In the genomic region with DNA sequence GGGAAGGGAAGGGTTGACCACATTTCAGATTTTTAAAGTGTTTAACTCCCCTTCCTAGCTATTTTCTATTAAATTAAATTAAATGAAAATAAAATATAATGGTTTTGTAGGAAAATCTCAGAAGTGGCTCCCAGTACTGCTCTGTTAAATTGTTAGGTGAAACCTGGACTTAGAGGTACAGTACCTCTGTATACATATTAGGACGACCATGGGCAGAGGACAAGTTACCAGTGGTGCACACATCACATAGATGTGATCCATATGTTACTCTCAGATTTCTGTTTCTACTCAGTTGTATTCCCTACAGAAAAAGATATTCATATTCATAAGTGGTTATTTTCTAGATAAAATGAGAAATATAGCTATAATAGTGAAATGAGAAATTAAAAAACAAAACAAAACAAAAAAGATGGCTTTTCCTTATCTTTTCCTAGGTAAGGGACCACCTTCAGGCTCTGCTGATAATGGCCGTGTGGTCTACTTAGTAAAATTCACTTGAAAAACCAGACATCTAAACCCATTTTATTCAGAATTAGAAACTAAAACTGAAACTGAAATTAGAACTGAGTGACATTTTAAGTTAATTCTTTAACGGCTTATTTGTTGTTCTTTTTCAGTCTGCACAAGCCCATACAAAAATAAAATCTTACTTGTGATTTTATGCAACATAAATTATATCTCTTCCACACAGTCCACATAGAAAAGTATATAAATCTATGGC, we compare ENCODE assay signal across 14 cellular contexts.
A peak's percentile ranks its signal among the peaks of the same experiment; 100 is the strongest.
DNase-seq lines count a peak whose midpoint lies in the region; ATAC-seq, FAIRE-seq and TF ChIP-seq lines count a peak whose summit lies in the region.
"Had no signal": no experiment of that assay in that cellular context is flagged by ENCODE, and none has a peak within 500 bp of the region (broad histone marks: within the 10 kb centered on the region; RNA-seq: fewer than 3 reads in every experiment).

No MANE protein-coding gene starts in this region.

- H3K27me3 ChIP-seq in naive thymus-derived CD4-positive, alpha-beta T cell (ENCODE audit: control insufficient read depth in 2 of 2, insufficient read depth in 2 of 2, low read length in 2 of 2): no peaks in the 10 kb centered on the region
- H3K27me3 ChIP-seq in lower lobe of right lung (ENCODE audit: low read depth) (no peaks in the 10 kb centered on the region), ascending aorta (no peaks in the 10 kb centered on the region)
- H3K27me3 ChIP-seq: uterus had no signal

- H3K4me2 ChIP-seq in A549: peak overlapping the region; percentile 56

- no peak for TF ChIP-seq RAD21 in A549 (conservative IDR thresholded peaks at IDR 0.05 in 1 of 2, IDR thresholded peaks at IDR 0.05 in 1 of 2)

- intact Hi-C loops in naive thymus-derived CD4-positive, alpha-beta T cell (cut with micrococcal nuclease): no loop called here
- intact Hi-C loops in lower lobe of right lung (cut with DNase I): no loop called here
- intact Hi-C loops in ascending aorta (cut with DNase I): no loop called here

- no peak overlapping the region for H3K27ac Mint-ChIP-seq in naive thymus-derived CD4-positive, alpha-beta T cell
- H3K27ac Mint-ChIP-seq: activated naive CD4-positive, alpha-beta T cell treated with anti-CD3 and anti-CD28 coated beads, Interleukin-2, amount 50 U/mL, for 72 hours; dendritic cell treated with granulocyte-macrophage colony-stimulating factor and Interleukin-4, amounts not matched to agents 40 ng/mL and 50 ng/mL, for 4 days had no signal

- H3K4me1 Mint-ChIP-seq in naive thymus-derived CD4-positive, alpha-beta T cell: peaks cover 0 to 6% (median 0%) of the 10 kb centered on the region in 7 donors

- H3K27ac ChIP-seq in A549: peak overlapping the region; percentile 66 to 73
- no peak overlapping the region for H3K27ac ChIP-seq in naive thymus-derived CD4-positive, alpha-beta T cell (ENCODE audit: low read depth, low read length)
- no peak overlapping the region for H3K27ac ChIP-seq in lower lobe of right lung
- no peak overlapping the region for H3K27ac ChIP-seq in ascending aorta
- H3K27ac ChIP-seq: uterus had no signal

- DNase-seq in A549 (ENCODE audit: low read depth in 1 of 2, low spot score in 1 of 2): no peak
- peak; percentile 21 for DNase-seq in SK-MEL-5 (ENCODE audit: low read depth, low spot score)
- DNase-seq in naive thymus-derived CD4-positive, alpha-beta T cell: no peak
- DNase-seq in lower lobe of right lung: no peak
- DNase-seq in anterior cingulate cortex (lab: John Stamatoyannopoulos, UW): no peak
- DNase-seq in ascending aorta (ENCODE audit: low spot score in 2 of 2): no peak
- DNase-seq: left colon, NCI-H1436 treated with DMSO at 0.1 percent for 48 hours, uterus had no signal

- TF ChIP-seq CTCF in A549 (IDR thresholded peaks at IDR 0.05) (no peak), lower lobe of right lung (IDR thresholded peaks at IDR 0.05) (no peak), ascending aorta (IDR thresholded peaks at IDR 0.05) (no peak)

- H3K27me3 Mint-ChIP-seq in naive thymus-derived CD4-positive, alpha-beta T cell: no peaks in the 10 kb centered on the region
- H3K27me3 Mint-ChIP-seq: dendritic cell treated with granulocyte-macrophage colony-stimulating factor and Interleukin-4, amounts not matched to agents 40 ng/mL and 50 ng/mL, for 4 days had no signal

- 35% methylated on average over 3 of the region's 3 CpGs for WGBS in A549 (ENCODE audit: missing lambda C conversion rate)

- POLR2A ChIA-PET in A549 (lab: Yijun Ruan, JAX): no interaction called here
- POLR2A ChIA-PET in naive thymus-derived CD4-positive, alpha-beta T cell (lab: Charles Lee): no interaction called here

- ATAC-seq in A549: no peak
- ATAC-seq in GM19372 (IDR thresholded peaks at IDR 0.05; ENCODE audit: low read depth, unreplicated experiment): peak; percentile 16
- peak; percentile 20 for ATAC-seq in HG02943 (IDR thresholded peaks at IDR 0.05; ENCODE audit: low read depth, unreplicated experiment)
- no peak for ATAC-seq in naive thymus-derived CD4-positive, alpha-beta T cell
- no peak for ATAC-seq in lower lobe of right lung
- ATAC-seq: left colon had no signal

- H3K9me3 Mint-ChIP-seq in naive thymus-derived CD4-positive, alpha-beta T cell: peaks cover 0 to 11% (median 6%) of the 10 kb centered on the region in 11 donors

- no peaks in the 10 kb centered on the region for H3K36me3 ChIP-seq in naive thymus-derived CD4-positive, alpha-beta T cell (ENCODE audit: control insufficient read depth in 2 of 3, insufficient read depth in 3 of 3, low read length in 3 of 3)
- H3K36me3 ChIP-seq in lower lobe of right lung (no peaks in the 10 kb centered on the region), ascending aorta (no peaks in the 10 kb centered on the region)
- H3K36me3 ChIP-seq: uterus had no signal

- H3K9me3 ChIP-seq in A549 (no peaks in the 10 kb centered on the region), lower lobe of right lung (no peaks in the 10 kb centered on the region), ascending aorta (no peaks in the 10 kb centered on the region)
- H3K9me3 ChIP-seq in naive thymus-derived CD4-positive, alpha-beta T cell (ENCODE audit: control insufficient read depth in 2 of 3, low read length in 3 of 3): no peaks in the 10 kb centered on the region
- H3K9me3 ChIP-seq: uterus had no signal

- FAIRE-seq in A549 (lab: Jason Lieb, UNC): no peak
- FAIRE-seq: frontal cortex had no signal

- H3K4me3 ChIP-seq in A549: no peak overlapping the region
- H3K4me3 ChIP-seq in naive thymus-derived CD4-positive, alpha-beta T cell (ENCODE audit: low read length): no peak overlapping the region
- no peak overlapping the region for H3K4me3 ChIP-seq in lower lobe of right lung
- no peak overlapping the region for H3K4me3 ChIP-seq in ascending aorta
- H3K4me3 ChIP-seq: uterus had no signal

- in situ Hi-C loops in SK-MEL-5 (cut with HindIII; ENCODE audit: low pct_unique_long_range_greater_than_20kb, low sequenced_read_pairs): no loop called here

- no peak for TF ChIP-seq EP300 in A549 (IDR thresholded peaks at IDR 0.05)

- H3K4me3 Mint-ChIP-seq in naive thymus-derived CD4-positive, alpha-beta T cell: peak overlapping the region in 1 of 10 donors; percentile 11
- H3K4me3 Mint-ChIP-seq: dendritic cell treated with granulocyte-macrophage colony-stimulating factor and Interleukin-4, amounts not matched to agents 40 ng/mL and 50 ng/mL, for 4 days had no signal

- TF ChIP-seq POLR2A in A549 (IDR thresholded peaks at IDR 0.05; ENCODE audit: low read length): no peak

- H3K4me1 ChIP-seq in A549 (peaks cover 30% of the 10 kb centered on the region), lower lobe of right lung (no peaks in the 10 kb centered on the region), ascending aorta (peaks cover 2% of the 10 kb centered on the region in 2 donors)
- H3K4me1 ChIP-seq in naive thymus-derived CD4-positive, alpha-beta T cell (ENCODE audit: control insufficient read depth in 2 of 2, insufficient read depth in 2 of 2, low read length in 2 of 2): no peaks in the 10 kb centered on the region
- H3K4me1 ChIP-seq: uterus had no signal

- no peaks in the 10 kb centered on the region for H3K36me3 Mint-ChIP-seq in naive thymus-derived CD4-positive, alpha-beta T cell

- CTCF ChIA-PET in A549 (lab: Yijun Ruan, JAX): no interaction called here
- CTCF ChIA-PET in naive thymus-derived CD4-positive, alpha-beta T cell (lab: Charles Lee): no interaction called here

TF ChIP-seq in A549, 52 proteins besides CTCF, POLR2A, EP300 and RAD21:
- TF ChIP-seq ZC3H11A (IDR thresholded peaks at IDR 0.05) (no peak), ZNF302 (CRISPR knock-in tag; IDR thresholded peaks at IDR 0.05) (no peak), BHLHE40 (IDR thresholded peaks at IDR 0.05; ENCODE audit: low read depth, low read length) (no peak)

Comparison
In these comparisons a context has a peak if more than half of its experiments do, and no peak if none do; other contexts are left out.
1. ATAC-seq: peak in GM19372 (single experiment) and HG02943 (single experiment); none in A549 (0 of 2), naive thymus-derived CD4-positive, alpha-beta T cell (single experiment) and lower lobe of right lung (0 of 2).
2. H3K27ac ChIP-seq: peak in A549 (2 of 2); none in naive thymus-derived CD4-positive, alpha-beta T cell (single experiment), lower lobe of right lung (single experiment) and ascending aorta (0 of 2).